ENCODE assay signal across 8 cellular contexts in the genomic region with DNA sequence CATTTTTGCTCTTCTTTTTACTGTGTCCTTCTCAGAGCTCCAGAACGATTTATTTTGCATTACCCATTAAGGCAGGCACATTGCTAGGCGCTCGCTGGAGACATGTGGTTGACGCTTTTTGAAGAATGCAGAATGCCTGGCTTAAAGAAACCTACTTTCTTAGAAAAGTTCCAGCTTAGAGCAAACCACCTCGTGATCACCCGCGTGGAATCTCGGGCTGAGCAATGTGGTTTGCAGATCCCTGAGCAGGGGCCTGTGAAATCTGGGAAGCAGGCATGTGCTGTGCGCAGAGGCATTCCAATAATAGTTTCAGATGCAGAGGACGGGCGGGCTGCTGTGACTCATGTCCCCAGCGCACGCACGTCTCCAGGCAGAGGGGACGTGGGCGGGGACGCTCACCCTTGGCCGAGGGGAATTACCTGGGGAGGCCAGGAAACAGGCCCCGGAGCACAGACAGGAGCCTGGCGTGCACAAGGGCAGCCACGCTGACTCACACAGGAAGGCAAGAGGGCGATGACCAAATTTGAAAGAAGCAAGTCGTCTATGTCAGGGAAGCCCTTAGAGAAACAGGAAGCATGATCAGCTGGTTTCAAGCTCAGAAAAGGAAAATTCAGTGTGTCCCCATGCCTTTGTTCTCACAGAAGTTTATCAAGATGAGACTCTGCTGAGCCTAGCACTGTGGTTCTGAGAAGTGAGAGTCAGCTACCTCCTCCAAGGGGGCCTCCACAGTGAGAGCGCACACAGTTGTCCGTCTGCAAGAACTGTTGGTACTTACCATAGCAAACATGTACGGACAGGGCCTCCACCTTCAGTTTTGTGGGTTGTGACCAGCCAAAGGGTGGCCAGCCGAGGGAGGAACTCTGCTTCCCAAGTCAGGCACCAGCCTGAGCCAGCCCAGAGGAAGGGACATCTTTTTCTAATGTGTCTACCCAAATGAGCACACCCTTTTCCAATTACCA.
DNase-seq lines count a peak whose midpoint lies in the region; ATAC-seq, FAIRE-seq and TF ChIP-seq lines count a peak whose summit lies in the region.

No MANE protein-coding gene starts in this region.

- TF ChIP-seq EP300 in ovary (IDR thresholded peaks at IDR 0.05), result peak; percentile 36

- WGBS in ovary, 3 donors, result 63 to 76% (median 71%) methylated on average over 27 of the region's 27 CpGs

- ATAC-seq in GM18519 (IDR thresholded peaks at IDR 0.05; ENCODE audit: low FRiP score, unreplicated experiment) (peak; percentile 92), HG02981 (IDR thresholded peaks at IDR 0.05; ENCODE audit: unreplicated experiment) (peak; percentile 97)

- no peaks in the 10 kb centered on the region for H3K27me3 ChIP-seq in ovary

- H3K36me3 ChIP-seq in ovary, result no peaks in the 10 kb centered on the region

- no peak for TF ChIP-seq POLR2A in ovary (IDR thresholded peaks at IDR 0.05)

- no peak for TF ChIP-seq CTCF in foreskin fibroblast (IDR thresholded peaks at IDR 0.05; ENCODE audit: low read depth, low read length)
- no peak for TF ChIP-seq CTCF in ovary (IDR thresholded peaks at IDR 0.05)

- peak; percentile 85 for FAIRE-seq in RCC 7860 (lab: Jason Lieb, UNC)

- H3K4me1 ChIP-seq in ovary (ENCODE audit: insufficient read depth), result peaks cover 5% of the 10 kb centered on the region

- intact Hi-C loops in ovary (cut with DNase I), result loop anchor here in 1 of 4 donors (10.0 kb wide), 1 partner anchor 521 kb away; no protein-coding TSS in a partner anchor

- H3K27ac ChIP-seq in ovary, result no peak overlapping the region
- H3K27ac ChIP-seq in temporal lobe (ENCODE audit: low read depth, low read length), result peak overlapping the region; percentile 54

- H3K4me3 ChIP-seq in foreskin fibroblast (ENCODE audit: low read depth in 1 of 2, low read length in 2 of 2), result no peak overlapping the region
- no peak overlapping the region for H3K4me3 ChIP-seq in ovary

- DNase-seq in RCC 7860 (ENCODE audit: low spot score) (peak; percentile 95), foreskin fibroblast (peak; percentile 99), ovary (peak; percentile 16 to 59 (median 37)), NCI-H446 treated with DMSO at 0.1 percent for 48 hours (lab: John Stamatoyannopoulos, UW) (no peak)
- DNase-seq in activated effector memory CD4-positive, alpha-beta T cell treated with Interleukin-2 at 50 U/mL for 16 hours, result peak; percentile 87

- H3K9me3 ChIP-seq in ovary, result no peaks in the 10 kb centered on the region
